Comparison of ENCODE assay signal across 8 cellular contexts in genomic region chr22:29883045-29883830, GRCh38. TPM values are rescaled to one million over a fixed set of nuclear protein-coding genes. Genes with fewer than 3 reads are reported as not detected.
DNase-seq lines count a peak whose midpoint lies in the region; ATAC-seq, FAIRE-seq and TF ChIP-seq lines count a peak whose summit lies in the region.

TSS of gene MTMR3 (plus strand) at chr22:29883174. CDS start at chr22:29971060, 87,886 bp downstream.

- H3K79me2 ChIP-seq in keratinocyte (ENCODE audit: control insufficient read depth, insufficient read depth, low read length): peaks cover 48% of the 10 kb centered on the region

- peaks cover 8% of the 10 kb centered on the region for H3K4me1 Mint-ChIP-seq in central memory CD8-positive, alpha-beta T cell

- H2AFZ ChIP-seq in keratinocyte (ENCODE audit: control insufficient read depth, low read length): peak within 1 kb of the TSS; percentile 82

- H3K36me3 Mint-ChIP-seq in central memory CD8-positive, alpha-beta T cell (ENCODE audit: insufficient read depth): peaks cover 5% of the 10 kb centered on the region

- no peaks in the 10 kb centered on the region for H3K9me3 ChIP-seq in keratinocyte (ENCODE audit: control insufficient read depth, low read depth, low read length)

- H3K4me3 ChIP-seq in keratinocyte (ENCODE audit: control insufficient read depth in 2 of 3, extremely low read depth in 1 of 3, insufficient read depth in 2 of 3, low read depth in 1 of 3, low read length in 3 of 3): peak within 1 kb of the TSS; percentile 74 to 96 (median 91)

- peak within 1 kb of the TSS; percentile 93 for H3K4me2 ChIP-seq in keratinocyte (ENCODE audit: control insufficient read depth, extremely low read depth, insufficient read depth, low read depth, low read length)

- peak within 1 kb of the TSS; percentile 75 for H3K27ac Mint-ChIP-seq in central memory CD8-positive, alpha-beta T cell (ENCODE audit: low read depth)

- FAIRE-seq in keratinocyte (lab: Jason Lieb, UNC): no peak

- peak within 1 kb of the TSS; percentile 87 for H3K27ac ChIP-seq in keratinocyte (ENCODE audit: control insufficient read depth, insufficient read depth, low read length)

- H4K20me1 ChIP-seq in keratinocyte (ENCODE audit: control insufficient read depth, extremely low read depth, insufficient read depth, low read length): no peaks in the 10 kb centered on the region

- peak in 1 of 3 experiments; percentile 22 for TF ChIP-seq CTCF in keratinocyte (optimal IDR thresholded peaks at IDR 0.05 in 1 of 3, IDR thresholded peaks at IDR 0.05 in 1 of 3, conservative IDR thresholded peaks at IDR 0.05 in 1 of 3; ENCODE audit: extremely low read depth in 1 of 3, insufficient read depth in 2 of 3, low read length in 3 of 3)

- H3K9me3 Mint-ChIP-seq in central memory CD8-positive, alpha-beta T cell: no peaks in the 10 kb centered on the region

- dilution Hi-C loops in keratinocyte (cut with MboI; ENCODE audit: extremely low pct_ligation_motif_present, low sequenced_read_pairs): no loop called here

- H3K4me3 Mint-ChIP-seq in central memory CD8-positive, alpha-beta T cell: peak within 1 kb of the TSS; percentile 89

- H3K27me3 ChIP-seq in keratinocyte (ENCODE audit: control insufficient read depth, extremely low read depth, insufficient read depth, low read length): no peaks in the 10 kb centered on the region

- peak within 1 kb of the TSS; percentile 92 for H3K9ac ChIP-seq in keratinocyte (ENCODE audit: control insufficient read depth, extremely low read depth, insufficient read depth, low read length)

- H3K27me3 Mint-ChIP-seq in central memory CD8-positive, alpha-beta T cell: no peaks in the 10 kb centered on the region

- ATAC-seq in HG03064 (IDR thresholded peaks at IDR 0.05; ENCODE audit: low read depth, unreplicated experiment): peak; percentile 62
- ATAC-seq in activated CD4-positive, CD25-positive, alpha-beta regulatory T cell treated with anti-CD3 and anti-CD28 coated beads, Interleukin-2, amount 50 U/mL, for 24 hours: peak; percentile 77 to 78
- ATAC-seq in central memory CD8-positive, alpha-beta T cell (replicated peaks; ENCODE audit: extremely low read depth, poor library complexity, severe bottlenecking): peak; percentile 56

- peaks cover 20% of the 10 kb centered on the region for H3K4me1 ChIP-seq in keratinocyte (ENCODE audit: control insufficient read depth, extremely low read depth, insufficient read depth, low read length)

- no peaks in the 10 kb centered on the region for H3K9me1 ChIP-seq in keratinocyte (ENCODE audit: control insufficient read depth, extremely low read depth, insufficient read depth, low read length)

- DNase-seq in NCI-H82 (lab: John Stamatoyannopoulos, UW): peak; percentile 93
- DNase-seq in NCI-H82 treated with DMSO at 0.1 percent for 48 hours (lab: John Stamatoyannopoulos, UW; ENCODE audit: unreplicated experiment): no peak
- peak; percentile 93 for DNase-seq in NCI-H2227 (lab: John Stamatoyannopoulos, UW; ENCODE audit: unreplicated experiment)
- peak; percentile 82 to 85 for DNase-seq in central memory CD8-positive, alpha-beta T cell (ENCODE audit: low spot score in 2 of 2)
- DNase-seq in keratinocyte (ENCODE audit: low read depth, low spot score): peak; percentile 55
- peak; percentile 84 to 94 (median 91) for DNase-seq in stimulated activated CD4-positive, alpha-beta T cell treated with anti-CD3 and anti-CD28 coated beads, Interleukin-12 subunit alpha, Interleukin-12 subunit beta, amount 100 ng/mL, for 48 hours (ENCODE audit: low read depth in 2 of 3, low spot score in 1 of 3)

- H3K36me3 ChIP-seq in keratinocyte (ENCODE audit: control insufficient read depth in 2 of 2, extremely low read depth in 1 of 2, insufficient read depth in 2 of 2, low read length in 2 of 2): no peaks in the 10 kb centered on the region

RNA-seq across cellular contexts. Expression of gene MTMR3, which starts in this region (rescaled TPM):
- polyA plus RNA-seq in keratinocyte: 16.4 to 22.1 TPM (median 16.5 TPM) in 3 replicates
- 12.4 TPM for polyA plus RNA-seq in keratinocyte (2011; ENCODE audit: low read depth)
- polyA plus RNA-seq in keratinocyte (2011; cell fraction: cytosol; rRNA removed): 13.5 and 14.9 TPM in 2 replicates
- polyA plus RNA-seq in keratinocyte (2011; cell fraction: nucleus; rRNA removed): 60.2 and 68.9 TPM in 2 replicates
- 13.2 and 23.4 TPM in 2 replicates for polyA plus RNA-seq in keratinocyte (2012; ENCODE audit: low replicate concordance)
- 52.0 to 64.4 TPM (median 64.3 TPM) in 3 replicates for polyA minus RNA-seq in keratinocyte
- 22.3 TPM for polyA minus RNA-seq in keratinocyte (2011; cell fraction: cytosol; rRNA and poly(A)+ RNA removed)
- polyA minus RNA-seq in keratinocyte (2011; cell fraction: nucleus; rRNA and poly(A)+ RNA removed): 48.1 and 73.0 TPM in 2 replicates
